ENCODE assay signal across 6 cellular contexts in the genomic region with DNA sequence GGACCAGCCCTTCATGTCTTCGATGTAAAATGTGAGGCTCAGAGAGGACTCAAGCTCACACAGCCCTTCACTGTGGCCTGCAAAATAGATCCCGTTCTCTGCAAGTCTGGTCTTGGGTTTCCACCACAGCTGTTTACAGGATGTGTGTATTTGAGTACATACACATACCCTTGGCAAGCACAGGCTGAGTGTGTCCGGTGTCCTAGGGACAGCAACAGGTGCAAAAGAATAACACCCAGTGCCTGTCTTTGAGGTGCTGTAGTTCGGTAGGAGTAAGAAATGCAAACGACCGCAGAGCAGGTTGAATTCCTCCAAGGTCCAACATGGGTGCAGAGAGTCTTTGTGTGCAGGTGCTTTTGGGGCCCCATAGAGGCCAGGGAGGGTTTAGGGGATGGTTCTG. TPM values are rescaled to one million over a fixed set of nuclear protein-coding genes. Genes with fewer than 3 reads are reported as not detected.
"Had no signal": no experiment of that assay in that cellular context is flagged by ENCODE, and none has a peak within 500 bp of the region (broad histone marks: within the 10 kb centered on the region; RNA-seq: fewer than 3 reads in every experiment).

No MANE protein-coding gene starts in this region.

RNA-seq across cellular contexts. Expression of gene EVPLL, which starts 44.9 kb away (rescaled TPM):
- total RNA-seq: HT1080, IMR-90, K562 had no signal
- polyA plus RNA-seq: HepG2, IgD-negative memory B cell, IMR-90, K562 had no signal

RNA-seq across cellular contexts. Expression of gene LGALS9C, which starts 54.1 kb away (rescaled TPM):
- total RNA-seq: HepG2, HT-29, HT1080, IMR-90, K562 had no signal
- polyA plus RNA-seq: HepG2, IgD-negative memory B cell, IMR-90, K562 had no signal
